Comparison of ENCODE assay signal across 21 cellular contexts in genomic region chr19:13005861-13006370, GRCh38. TPM values are rescaled to one million over a fixed set of nuclear protein-coding genes. Genes with fewer than 3 reads are reported as not detected.
DNase-seq lines count a peak whose midpoint lies in the region; ATAC-seq and TF ChIP-seq lines count a peak whose summit lies in the region.
"Had no signal": no experiment of that assay in that cellular context is flagged by ENCODE, and none has a peak within 500 bp of the region (broad histone marks: within the 10 kb centered on the region; RNA-seq: fewer than 3 reads in every experiment).

No MANE protein-coding gene starts in this region.

- no peaks in the 10 kb centered on the region for H3K9me3 ChIP-seq in suprapubic skin
- H3K9me3 ChIP-seq: HAP-1 had no signal

- 49% methylated on average over 11 of the region's 12 CpGs for WGBS in suprapubic skin

- POLR2A ChIA-PET in RWPE1 (lab: Yijun Ruan, JAX; ENCODE audit: low non-redundant PET): interaction anchor here (0.7 kb wide), 1 partner anchor 9 kb away, joined by 6 read pairs; no protein-coding TSS in a partner anchor

- peak; percentile 27 for DNase-seq in G401 (ENCODE audit: low spot score)
- DNase-seq in RWPE1 (ENCODE audit: low spot score): no peak
- DNase-seq in suprapubic skin (ENCODE audit: low spot score in 2 of 2): no peak
- DNase-seq in NCI-H82 treated with DMSO at 0.1 percent for 48 hours (lab: John Stamatoyannopoulos, UW; ENCODE audit: unreplicated experiment): no peak
- DNase-seq in RPMI8226: no peak
- DNase-seq: activated CD4-positive, alpha-beta T cell treated with anti-CD3 and anti-CD28 coated beads for 4 hours; activated naive CD8-positive, alpha-beta T cell treated with anti-CD3 and anti-CD28 coated beads, Interleukin-2, amount 50 U/mL, for 24 hours; Calu3; effector CD4-positive, alpha-beta T cell; hippocampal formation; NCI-H774; stimulated activated CD4-positive, alpha-beta T cell treated with anti-CD3 and anti-CD28 coated beads, Interleukin-12 subunit alpha, Interleukin-12 subunit beta, amount 100 ng/mL, for 4 hours had no signal

- H3K27ac ChIP-seq in RWPE1: peak overlapping the region; percentile 98
- H3K27ac ChIP-seq in layer of hippocampus (ENCODE audit: low read depth, low read length): peak overlapping the region; percentile 77
- H3K27ac ChIP-seq in suprapubic skin: peak overlapping the region; percentile 97
- H3K27ac ChIP-seq: cardiac muscle cell had no signal

- peaks cover 100% of the 10 kb centered on the region for H3K4me1 ChIP-seq in suprapubic skin
- H3K4me1 ChIP-seq: HAP-1 had no signal

- no peaks in the 10 kb centered on the region for H3K27me3 ChIP-seq in layer of hippocampus (ENCODE audit: control insufficient read depth, insufficient read depth, low read length)
- H3K27me3 ChIP-seq in suprapubic skin: no peaks in the 10 kb centered on the region

- H3K4me3 ChIP-seq in suprapubic skin: peak overlapping the region; percentile 30
- H3K4me3 ChIP-seq: cardiac muscle cell, HAP-1, K562 had no signal

- CTCF ChIA-PET in RWPE1 (lab: Yijun Ruan, JAX): interaction anchor here (0.8 to 2.2 kb wide), 7 partner anchors 13 to 88 kb away, joined by 3 to 9 read pairs (median 4); no protein-coding TSS in a partner anchor

- in situ Hi-C loops in G401 (cut with HindIII; ENCODE audit: low sequenced_read_pairs): no loop called here

- H3K36me3 ChIP-seq in suprapubic skin: no peaks in the 10 kb centered on the region
- H3K36me3 ChIP-seq: cardiac muscle cell, HAP-1 had no signal

- ATAC-seq in HG03159 (IDR thresholded peaks at IDR 0.05; ENCODE audit: unreplicated experiment) (no peak), HG03439 (IDR thresholded peaks at IDR 0.05; ENCODE audit: unreplicated experiment) (no peak)
- ATAC-seq: activated naive CD8-positive, alpha-beta T cell treated with anti-CD3 and anti-CD28 coated beads, Interleukin-2, amount 50 U/mL, for 24 hours; K562 had no signal

- no peak for TF ChIP-seq POLR2A in suprapubic skin (IDR thresholded peaks at IDR 0.05)

- no peak for TF ChIP-seq CTCF in RWPE1 (conservative IDR thresholded peaks at IDR 0.05; ENCODE audit: low read depth)
- no peak for TF ChIP-seq CTCF in suprapubic skin (IDR thresholded peaks at IDR 0.05)

- TF ChIP-seq EP300 in suprapubic skin (IDR thresholded peaks at IDR 0.05): no peak

RNA-seq across cellular contexts. Expression of gene NFIX, which starts 10.6 kb away (rescaled TPM):
- 0.86 and 3.6 TPM in 2 replicates for total RNA-seq in G401 (2014; rRNA removed; shearing (Covaris generic))
- 100 to 1,000 TPM; 126 to 223 (median 176) TPM for total RNA-seq in suprapubic skin
- total RNA-seq: cardiac muscle cell had no signal

RNA-seq across cellular contexts. Expression of gene DAND5, which starts 36.5 kb away (rescaled TPM):
- total RNA-seq in G401 (2014; rRNA removed; shearing (Covaris generic)): 0.18 TPM in 1 of 2 replicates, not detected in the other
- total RNA-seq in suprapubic skin: not detected
- total RNA-seq: cardiac muscle cell, kidney epithelial cell, mesothelial cell of epicardium, progenitor cell of endocrine pancreas had no signal

RNA-seq across cellular contexts. Expression of gene GADD45GIP1, which starts 48.9 kb away (rescaled TPM):
- 79.7 and 124 TPM in 2 replicates for total RNA-seq in G401 (2014; rRNA removed; shearing (Covaris generic))
- total RNA-seq in suprapubic skin: 10 to 100 TPM; 20.4 to 31.0 (median 24.8) TPM

Comparison
In these comparisons a context has a peak if more than half of its experiments do, and no peak if none do; other contexts are left out.
1. RNA of gene NFIX, which starts 10.6 kb away (total RNA-seq): 126 to 223 TPM in suprapubic skin; 0.86 to 3.6 TPM in G401; every median in the first group is over 10 times any median in the second.
2. Peak in every context shown above with its lines, with median percentiles within 50 percentile points of each other: H3K27ac ChIP-seq.